ENCODE assay signal across 2 cellular contexts in the genomic region with DNA sequence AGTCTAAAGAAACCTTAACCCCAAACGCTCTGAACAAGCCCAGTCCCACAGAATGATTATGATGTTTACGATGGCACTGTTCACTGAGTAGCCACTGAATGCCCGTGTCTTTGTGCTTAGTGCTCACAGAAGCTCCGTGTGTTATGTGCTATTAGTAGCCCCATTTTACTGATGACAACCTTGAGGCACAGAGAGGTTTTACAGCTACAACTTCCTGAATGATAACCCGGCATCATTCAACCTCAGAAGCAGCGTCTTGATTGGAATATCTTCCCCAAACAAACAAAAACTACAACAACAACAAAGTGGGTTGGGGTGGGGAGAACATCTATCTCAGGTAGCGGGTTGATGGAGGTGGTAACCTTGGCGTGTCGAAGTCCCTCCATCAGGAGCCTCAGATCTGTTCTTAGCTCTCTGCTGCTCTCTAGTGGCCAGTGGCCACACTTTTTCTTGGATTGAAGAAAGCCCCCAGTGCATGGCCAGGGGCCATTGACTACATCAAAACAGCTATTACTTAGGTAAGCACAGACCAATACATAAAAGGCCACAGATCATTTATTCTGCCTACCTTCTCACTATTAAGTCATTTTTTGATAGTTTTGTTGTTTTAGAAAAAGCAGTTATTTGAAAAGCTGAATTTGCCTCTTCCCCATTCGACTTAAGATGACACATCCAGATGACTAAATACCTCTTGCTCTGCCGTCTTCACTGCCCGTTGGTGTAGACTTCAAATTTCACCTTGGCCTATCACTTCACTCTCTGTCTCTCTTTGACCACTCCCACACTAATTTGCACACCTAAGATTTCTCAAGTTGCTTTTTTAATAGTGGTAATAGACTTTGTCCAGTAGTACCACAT.
TF ChIP-seq lines count a peak whose summit lies in the region.

No MANE protein-coding gene starts in this region.

TF ChIP-seq in HCT116, 20 proteins besides CTCF, POLR2A, EP300 and RAD21 (continued from another document):
- TF ChIP-seq, protein P1, sequence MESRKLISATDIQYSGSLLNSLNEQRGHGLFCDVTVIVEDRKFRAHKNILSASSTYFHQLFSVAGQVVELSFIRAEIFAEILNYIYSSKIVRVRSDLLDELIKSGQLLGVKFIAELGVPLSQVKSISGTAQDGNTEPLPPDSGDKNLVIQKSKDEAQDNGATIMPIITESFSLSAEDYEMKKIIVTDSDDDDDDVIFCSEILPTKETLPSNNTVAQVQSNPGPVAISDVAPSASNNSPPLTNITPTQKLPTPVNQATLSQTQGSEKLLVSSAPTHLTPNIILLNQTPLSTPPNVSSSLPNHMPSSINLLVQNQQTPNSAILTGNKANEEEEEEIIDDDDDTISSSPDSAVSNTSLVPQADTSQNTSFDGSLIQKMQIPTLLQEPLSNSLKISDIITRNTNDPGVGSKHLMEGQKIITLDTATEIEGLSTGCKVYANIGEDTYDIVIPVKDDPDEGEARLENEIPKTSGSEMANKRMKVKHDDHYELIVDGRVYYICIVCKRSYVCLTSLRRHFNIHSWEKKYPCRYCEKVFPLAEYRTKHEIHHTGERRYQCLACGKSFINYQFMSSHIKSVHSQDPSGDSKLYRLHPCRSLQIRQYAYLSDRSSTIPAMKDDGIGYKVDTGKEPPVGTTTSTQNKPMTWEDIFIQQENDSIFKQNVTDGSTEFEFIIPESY (IDR thresholded peaks at IDR 0.05; ENCODE audit: extremely low read depth, insufficient replicate concordance, low read length): no peak
- TF ChIP-seq, protein P2, sequence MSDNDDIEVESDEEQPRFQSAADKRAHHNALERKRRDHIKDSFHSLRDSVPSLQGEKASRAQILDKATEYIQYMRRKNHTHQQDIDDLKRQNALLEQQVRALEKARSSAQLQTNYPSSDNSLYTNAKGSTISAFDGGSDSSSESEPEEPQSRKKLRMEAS (IDR thresholded peaks at IDR 0.05): no peak
- TF ChIP-seq FOSL1 (IDR thresholded peaks at IDR 0.05; ENCODE audit: low read depth) (no peak), ZNF274 (IDR thresholded peaks at IDR 0.05; ENCODE audit: low read depth, low read length) (no peak), YY1 (IDR thresholded peaks at IDR 0.05; ENCODE audit: extremely low read depth, insufficient replicate concordance, low read depth, low read length) (no peak)

TF ChIP-seq in neural cell, 6 proteins besides CTCF, POLR2A, EP300 and RAD21 (continued from another document):
- TF ChIP-seq, protein P3, sequence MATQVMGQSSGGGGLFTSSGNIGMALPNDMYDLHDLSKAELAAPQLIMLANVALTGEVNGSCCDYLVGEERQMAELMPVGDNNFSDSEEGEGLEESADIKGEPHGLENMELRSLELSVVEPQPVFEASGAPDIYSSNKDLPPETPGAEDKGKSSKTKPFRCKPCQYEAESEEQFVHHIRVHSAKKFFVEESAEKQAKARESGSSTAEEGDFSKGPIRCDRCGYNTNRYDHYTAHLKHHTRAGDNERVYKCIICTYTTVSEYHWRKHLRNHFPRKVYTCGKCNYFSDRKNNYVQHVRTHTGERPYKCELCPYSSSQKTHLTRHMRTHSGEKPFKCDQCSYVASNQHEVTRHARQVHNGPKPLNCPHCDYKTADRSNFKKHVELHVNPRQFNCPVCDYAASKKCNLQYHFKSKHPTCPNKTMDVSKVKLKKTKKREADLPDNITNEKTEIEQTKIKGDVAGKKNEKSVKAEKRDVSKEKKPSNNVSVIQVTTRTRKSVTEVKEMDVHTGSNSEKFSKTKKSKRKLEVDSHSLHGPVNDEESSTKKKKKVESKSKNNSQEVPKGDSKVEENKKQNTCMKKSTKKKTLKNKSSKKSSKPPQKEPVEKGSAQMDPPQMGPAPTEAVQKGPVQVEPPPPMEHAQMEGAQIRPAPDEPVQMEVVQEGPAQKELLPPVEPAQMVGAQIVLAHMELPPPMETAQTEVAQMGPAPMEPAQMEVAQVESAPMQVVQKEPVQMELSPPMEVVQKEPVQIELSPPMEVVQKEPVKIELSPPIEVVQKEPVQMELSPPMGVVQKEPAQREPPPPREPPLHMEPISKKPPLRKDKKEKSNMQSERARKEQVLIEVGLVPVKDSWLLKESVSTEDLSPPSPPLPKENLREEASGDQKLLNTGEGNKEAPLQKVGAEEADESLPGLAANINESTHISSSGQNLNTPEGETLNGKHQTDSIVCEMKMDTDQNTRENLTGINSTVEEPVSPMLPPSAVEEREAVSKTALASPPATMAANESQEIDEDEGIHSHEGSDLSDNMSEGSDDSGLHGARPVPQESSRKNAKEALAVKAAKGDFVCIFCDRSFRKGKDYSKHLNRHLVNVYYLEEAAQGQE (IDR thresholded peaks at IDR 0.05; ENCODE audit: borderline replicate concordance): no peak
